Comparison of ENCODE assay signal across 1 cellular context in genomic region chr11:48169259-48169658, GRCh38.
TF ChIP-seq lines count a peak whose summit lies in the region.

No MANE protein-coding gene starts in this region.

TF ChIP-seq in HEK293, 187 proteins besides CTCF, POLR2A, EP300 and RAD21 (continued from another document):
- TF ChIP-seq, protein P1, sequence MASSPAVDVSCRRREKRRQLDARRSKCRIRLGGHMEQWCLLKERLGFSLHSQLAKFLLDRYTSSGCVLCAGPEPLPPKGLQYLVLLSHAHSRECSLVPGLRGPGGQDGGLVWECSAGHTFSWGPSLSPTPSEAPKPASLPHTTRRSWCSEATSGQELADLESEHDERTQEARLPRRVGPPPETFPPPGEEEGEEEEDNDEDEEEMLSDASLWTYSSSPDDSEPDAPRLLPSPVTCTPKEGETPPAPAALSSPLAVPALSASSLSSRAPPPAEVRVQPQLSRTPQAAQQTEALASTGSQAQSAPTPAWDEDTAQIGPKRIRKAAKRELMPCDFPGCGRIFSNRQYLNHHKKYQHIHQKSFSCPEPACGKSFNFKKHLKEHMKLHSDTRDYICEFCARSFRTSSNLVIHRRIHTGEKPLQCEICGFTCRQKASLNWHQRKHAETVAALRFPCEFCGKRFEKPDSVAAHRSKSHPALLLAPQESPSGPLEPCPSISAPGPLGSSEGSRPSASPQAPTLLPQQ (tag by site-specific recombination; IDR thresholded peaks at IDR 0.05): no peak
- TF ChIP-seq EGR2 (tag by site-specific recombination; IDR thresholded peaks at IDR 0.05; ENCODE audit: low read depth): peak; percentile 64; the same call in 1 of the 2 replicates
- TF ChIP-seq ZFHX2 (tag by site-specific recombination; conservative IDR thresholded peaks at IDR 0.05): peak; percentile 74
- no peak for TF ChIP-seq ZSCAN16 (tag by site-specific recombination; IDR thresholded peaks at IDR 0.05)
